2 cellular contexts compared by ENCODE assay signal in genomic region chr10:125155669-125156068, GRCh38.
TF ChIP-seq lines count a peak whose summit lies in the region.

No MANE protein-coding gene starts in this region.

TF ChIP-seq in GM23338, 12 proteins besides CTCF, POLR2A, EP300 and RAD21 (continued from another document):
- no peak for TF ChIP-seq ZNF462 (CRISPR knock-in tag; IDR thresholded peaks at IDR 0.05)
- no peak for TF ChIP-seq STAT1 (IDR thresholded peaks at IDR 0.05; ENCODE audit: unreplicated experiment)
- no peak for TF ChIP-seq NANOG (IDR thresholded peaks at IDR 0.05; ENCODE audit: borderline replicate concordance)
- TF ChIP-seq REST (IDR thresholded peaks at IDR 0.05; ENCODE audit: unreplicated experiment): no peak
- no peak for TF ChIP-seq EZH2phosphoT487 (IDR thresholded peaks at IDR 0.05; ENCODE audit: unreplicated experiment)
- TF ChIP-seq ZNF331 (CRISPR knock-in tag; IDR thresholded peaks at IDR 0.05; ENCODE audit: low read depth): no peak
- TF ChIP-seq JUNB (IDR thresholded peaks at IDR 0.05; ENCODE audit: unreplicated experiment): no peak
- TF ChIP-seq ETS1 (IDR thresholded peaks at IDR 0.05): no peak

TF ChIP-seq in K562, 482 proteins besides CTCF, POLR2A, EP300 and RAD21 (continued from another document):
- no peak for TF ChIP-seq ZNF511 (CRISPR knock-in tag; IDR thresholded peaks at IDR 0.05)
TF ChIP-seq in K562: peak in this region for 0.
